Comparison of ENCODE assay signal across 1 cellular context in the genomic region with DNA sequence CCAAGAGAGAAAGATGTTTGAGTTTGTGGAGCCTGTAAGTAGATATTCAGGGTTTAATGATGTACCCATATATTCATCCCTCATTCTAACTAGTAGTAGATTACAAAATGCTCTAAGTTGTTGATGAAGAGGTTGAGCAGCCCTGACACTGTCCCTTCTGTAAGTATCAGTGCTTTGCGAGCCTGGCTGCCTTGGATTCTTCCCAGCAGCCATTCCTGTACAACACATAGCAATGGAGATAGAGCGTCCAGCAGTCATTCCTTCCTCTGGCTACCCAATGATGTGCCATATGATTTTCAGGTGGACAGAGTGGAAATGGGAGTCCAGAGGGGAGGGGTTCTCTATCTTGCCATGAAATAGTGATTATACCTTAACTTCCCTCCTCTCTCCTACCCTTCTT.
TF ChIP-seq lines count a peak whose summit lies in the region.

No MANE protein-coding gene starts in this region.

TF ChIP-seq in WTC11, 78 proteins besides CTCF, POLR2A, EP300 and RAD21 (continued from another document):
- TF ChIP-seq, protein P1, sequence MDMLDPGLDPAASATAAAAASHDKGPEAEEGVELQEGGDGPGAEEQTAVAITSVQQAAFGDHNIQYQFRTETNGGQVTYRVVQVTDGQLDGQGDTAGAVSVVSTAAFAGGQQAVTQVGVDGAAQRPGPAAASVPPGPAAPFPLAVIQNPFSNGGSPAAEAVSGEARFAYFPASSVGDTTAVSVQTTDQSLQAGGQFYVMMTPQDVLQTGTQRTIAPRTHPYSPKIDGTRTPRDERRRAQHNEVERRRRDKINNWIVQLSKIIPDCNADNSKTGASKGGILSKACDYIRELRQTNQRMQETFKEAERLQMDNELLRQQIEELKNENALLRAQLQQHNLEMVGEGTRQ (CRISPR knock-in tag; IDR thresholded peaks at IDR 0.05), result no peak
- TF ChIP-seq, protein P2, sequence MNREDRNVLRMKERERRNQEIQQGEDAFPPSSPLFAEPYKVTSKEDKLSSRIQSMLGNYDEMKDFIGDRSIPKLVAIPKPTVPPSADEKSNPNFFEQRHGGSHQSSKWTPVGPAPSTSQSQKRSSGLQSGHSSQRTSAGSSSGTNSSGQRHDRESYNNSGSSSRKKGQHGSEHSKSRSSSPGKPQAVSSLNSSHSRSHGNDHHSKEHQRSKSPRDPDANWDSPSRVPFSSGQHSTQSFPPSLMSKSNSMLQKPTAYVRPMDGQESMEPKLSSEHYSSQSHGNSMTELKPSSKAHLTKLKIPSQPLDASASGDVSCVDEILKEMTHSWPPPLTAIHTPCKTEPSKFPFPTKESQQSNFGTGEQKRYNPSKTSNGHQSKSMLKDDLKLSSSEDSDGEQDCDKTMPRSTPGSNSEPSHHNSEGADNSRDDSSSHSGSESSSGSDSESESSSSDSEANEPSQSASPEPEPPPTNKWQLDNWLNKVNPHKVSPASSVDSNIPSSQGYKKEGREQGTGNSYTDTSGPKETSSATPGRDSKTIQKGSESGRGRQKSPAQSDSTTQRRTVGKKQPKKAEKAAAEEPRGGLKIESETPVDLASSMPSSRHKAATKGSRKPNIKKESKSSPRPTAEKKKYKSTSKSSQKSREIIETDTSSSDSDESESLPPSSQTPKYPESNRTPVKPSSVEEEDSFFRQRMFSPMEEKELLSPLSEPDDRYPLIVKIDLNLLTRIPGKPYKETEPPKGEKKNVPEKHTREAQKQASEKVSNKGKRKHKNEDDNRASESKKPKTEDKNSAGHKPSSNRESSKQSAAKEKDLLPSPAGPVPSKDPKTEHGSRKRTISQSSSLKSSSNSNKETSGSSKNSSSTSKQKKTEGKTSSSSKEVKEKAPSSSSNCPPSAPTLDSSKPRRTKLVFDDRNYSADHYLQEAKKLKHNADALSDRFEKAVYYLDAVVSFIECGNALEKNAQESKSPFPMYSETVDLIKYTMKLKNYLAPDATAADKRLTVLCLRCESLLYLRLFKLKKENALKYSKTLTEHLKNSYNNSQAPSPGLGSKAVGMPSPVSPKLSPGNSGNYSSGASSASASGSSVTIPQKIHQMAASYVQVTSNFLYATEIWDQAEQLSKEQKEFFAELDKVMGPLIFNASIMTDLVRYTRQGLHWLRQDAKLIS (CRISPR knock-in tag; IDR thresholded peaks at IDR 0.05; ENCODE audit: borderline replicate concordance), result no peak
- no peak for TF ChIP-seq RORB (CRISPR knock-in tag; IDR thresholded peaks at IDR 0.05)
